In the genomic region with DNA sequence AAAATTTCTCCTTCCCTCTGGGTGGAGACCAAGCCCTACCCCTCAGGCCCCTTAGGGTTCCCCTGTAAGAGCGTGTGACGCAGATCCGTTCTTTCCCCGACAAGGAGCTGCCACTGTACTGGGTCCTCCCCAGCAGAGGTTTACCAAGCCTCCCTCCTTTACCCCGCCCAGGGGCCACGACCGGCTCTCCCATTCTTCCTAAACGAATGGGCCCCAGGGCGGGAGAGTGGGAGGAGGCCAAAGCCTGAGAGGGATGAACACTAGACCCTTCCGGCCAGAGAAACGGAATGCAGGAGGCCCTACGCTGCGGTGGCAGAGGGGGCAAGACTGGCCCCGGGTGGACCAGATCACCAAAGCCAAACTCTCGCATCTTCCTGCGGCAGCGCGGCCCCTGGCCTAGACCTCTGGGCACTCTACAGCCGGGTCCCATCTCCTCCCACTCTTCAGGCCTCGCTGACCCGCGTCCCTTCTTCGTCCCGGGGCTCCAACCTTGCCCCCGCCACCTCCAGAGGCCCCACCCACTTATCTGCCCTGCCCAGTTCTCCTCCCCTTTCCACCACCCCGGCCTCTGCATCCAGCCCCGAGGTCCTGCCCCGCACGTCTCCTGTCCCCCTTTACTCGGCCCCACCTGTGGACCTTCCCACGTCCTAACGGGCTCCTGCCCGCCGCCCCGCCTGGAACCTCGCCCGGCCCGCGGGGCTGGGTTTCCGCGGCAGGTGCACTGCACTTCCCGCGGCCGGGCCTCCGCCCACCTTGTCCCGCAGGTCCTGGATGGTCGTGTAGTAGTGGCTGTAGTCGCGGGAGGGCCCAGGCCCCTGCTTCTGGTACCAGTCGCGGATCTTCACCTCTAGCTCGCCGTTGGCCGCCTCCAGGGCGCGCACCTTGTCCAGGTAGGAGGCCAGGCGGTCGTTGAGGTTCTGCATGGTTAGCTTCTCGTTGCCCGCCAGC, we compare ENCODE assay signal across 1 cellular context.
TF ChIP-seq lines count a peak whose summit lies in the region.

No MANE protein-coding gene starts in this region.

TF ChIP-seq in WTC11, 78 proteins besides CTCF, POLR2A, EP300 and RAD21 (continued from another document and continues in another):
- TF ChIP-seq TCF7 (CRISPR knock-in tag; IDR thresholded peaks at IDR 0.05; ENCODE audit: low read depth) (no peak), CREB1 (CRISPR knock-in tag; IDR thresholded peaks at IDR 0.05) (peak; percentile 34; the same call in 1 of the 2 replicates), SOX15 (CRISPR knock-in tag; IDR thresholded peaks at IDR 0.05) (no peak), KAT7 (CRISPR knock-in tag; IDR thresholded peaks at IDR 0.05; ENCODE audit: borderline replicate concordance) (no peak), SMAD4 (CRISPR knock-in tag; IDR thresholded peaks at IDR 0.05) (no peak), RORB (CRISPR knock-in tag; IDR thresholded peaks at IDR 0.05) (no peak), EMX1 (CRISPR knock-in tag; IDR thresholded peaks at IDR 0.05) (no peak), NFATC4 (CRISPR knock-in tag; IDR thresholded peaks at IDR 0.05) (no peak), NR3C1 (CRISPR knock-in tag; conservative IDR thresholded peaks at IDR 0.05; ENCODE audit: low read depth) (no peak), TEAD4 (CRISPR knock-in tag; IDR thresholded peaks at IDR 0.05) (no peak), PRRX2 (CRISPR knock-in tag; IDR thresholded peaks at IDR 0.05) (no peak), ZNF416 (CRISPR knock-in tag; IDR thresholded peaks at IDR 0.05) (no peak), FOXJ3 (CRISPR knock-in tag; IDR thresholded peaks at IDR 0.05; ENCODE audit: borderline replicate concordance) (no peak), JAZF1 (CRISPR knock-in tag; IDR thresholded peaks at IDR 0.05) (no peak), NR2C2 (CRISPR knock-in tag; IDR thresholded peaks at IDR 0.05) (no peak), GTF2I (CRISPR knock-in tag; conservative IDR thresholded peaks at IDR 0.05) (no peak), ATF1 (CRISPR knock-in tag; IDR thresholded peaks at IDR 0.05) (no peak; the same call in 1 of the 2 replicates), ZBTB21 (CRISPR knock-in tag; IDR thresholded peaks at IDR 0.05; ENCODE audit: borderline replicate concordance) (no peak), SP1 (CRISPR knock-in tag; conservative IDR thresholded peaks at IDR 0.05) (0 out of 2 replicates have a peak, but pooled peaks have one; percentile 35)
- TF ChIP-seq, protein P1, sequence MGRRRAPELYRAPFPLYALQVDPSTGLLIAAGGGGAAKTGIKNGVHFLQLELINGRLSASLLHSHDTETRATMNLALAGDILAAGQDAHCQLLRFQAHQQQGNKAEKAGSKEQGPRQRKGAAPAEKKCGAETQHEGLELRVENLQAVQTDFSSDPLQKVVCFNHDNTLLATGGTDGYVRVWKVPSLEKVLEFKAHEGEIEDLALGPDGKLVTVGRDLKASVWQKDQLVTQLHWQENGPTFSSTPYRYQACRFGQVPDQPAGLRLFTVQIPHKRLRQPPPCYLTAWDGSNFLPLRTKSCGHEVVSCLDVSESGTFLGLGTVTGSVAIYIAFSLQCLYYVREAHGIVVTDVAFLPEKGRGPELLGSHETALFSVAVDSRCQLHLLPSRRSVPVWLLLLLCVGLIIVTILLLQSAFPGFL (CRISPR knock-in tag; IDR thresholded peaks at IDR 0.05; ENCODE audit: borderline replicate concordance): peak; percentile 37; the same call in 1 of the 2 replicates
- TF ChIP-seq, protein P2, sequence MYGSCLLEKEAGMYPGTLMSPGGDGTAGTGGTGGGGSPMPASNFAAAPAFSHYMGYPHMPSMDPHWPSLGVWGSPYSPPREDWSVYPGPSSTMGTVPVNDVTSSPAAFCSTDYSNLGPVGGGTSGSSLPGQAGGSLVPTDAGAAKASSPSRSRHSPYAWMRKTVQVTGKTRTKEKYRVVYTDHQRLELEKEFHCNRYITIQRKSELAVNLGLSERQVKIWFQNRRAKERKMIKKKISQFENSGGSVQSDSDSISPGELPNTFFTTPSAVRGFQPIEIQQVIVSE (CRISPR knock-in tag; IDR thresholded peaks at IDR 0.05; ENCODE audit: borderline replicate concordance): no peak
- TF ChIP-seq, protein P3, sequence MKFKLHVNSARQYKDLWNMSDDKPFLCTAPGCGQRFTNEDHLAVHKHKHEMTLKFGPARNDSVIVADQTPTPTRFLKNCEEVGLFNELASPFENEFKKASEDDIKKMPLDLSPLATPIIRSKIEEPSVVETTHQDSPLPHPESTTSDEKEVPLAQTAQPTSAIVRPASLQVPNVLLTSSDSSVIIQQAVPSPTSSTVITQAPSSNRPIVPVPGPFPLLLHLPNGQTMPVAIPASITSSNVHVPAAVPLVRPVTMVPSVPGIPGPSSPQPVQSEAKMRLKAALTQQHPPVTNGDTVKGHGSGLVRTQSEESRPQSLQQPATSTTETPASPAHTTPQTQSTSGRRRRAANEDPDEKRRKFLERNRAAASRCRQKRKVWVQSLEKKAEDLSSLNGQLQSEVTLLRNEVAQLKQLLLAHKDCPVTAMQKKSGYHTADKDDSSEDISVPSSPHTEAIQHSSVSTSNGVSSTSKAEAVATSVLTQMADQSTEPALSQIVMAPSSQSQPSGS (CRISPR knock-in tag; IDR thresholded peaks at IDR 0.05; ENCODE audit: borderline replicate concordance, low read depth): no peak
- TF ChIP-seq, protein P4, sequence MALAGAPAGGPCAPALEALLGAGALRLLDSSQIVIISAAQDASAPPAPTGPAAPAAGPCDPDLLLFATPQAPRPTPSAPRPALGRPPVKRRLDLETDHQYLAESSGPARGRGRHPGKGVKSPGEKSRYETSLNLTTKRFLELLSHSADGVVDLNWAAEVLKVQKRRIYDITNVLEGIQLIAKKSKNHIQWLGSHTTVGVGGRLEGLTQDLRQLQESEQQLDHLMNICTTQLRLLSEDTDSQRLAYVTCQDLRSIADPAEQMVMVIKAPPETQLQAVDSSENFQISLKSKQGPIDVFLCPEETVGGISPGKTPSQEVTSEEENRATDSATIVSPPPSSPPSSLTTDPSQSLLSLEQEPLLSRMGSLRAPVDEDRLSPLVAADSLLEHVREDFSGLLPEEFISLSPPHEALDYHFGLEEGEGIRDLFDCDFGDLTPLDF (CRISPR knock-in tag; IDR thresholded peaks at IDR 0.05): no peak
- TF ChIP-seq, protein P5, sequence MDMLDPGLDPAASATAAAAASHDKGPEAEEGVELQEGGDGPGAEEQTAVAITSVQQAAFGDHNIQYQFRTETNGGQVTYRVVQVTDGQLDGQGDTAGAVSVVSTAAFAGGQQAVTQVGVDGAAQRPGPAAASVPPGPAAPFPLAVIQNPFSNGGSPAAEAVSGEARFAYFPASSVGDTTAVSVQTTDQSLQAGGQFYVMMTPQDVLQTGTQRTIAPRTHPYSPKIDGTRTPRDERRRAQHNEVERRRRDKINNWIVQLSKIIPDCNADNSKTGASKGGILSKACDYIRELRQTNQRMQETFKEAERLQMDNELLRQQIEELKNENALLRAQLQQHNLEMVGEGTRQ (CRISPR knock-in tag; IDR thresholded peaks at IDR 0.05): no peak
- TF ChIP-seq, protein P6, sequence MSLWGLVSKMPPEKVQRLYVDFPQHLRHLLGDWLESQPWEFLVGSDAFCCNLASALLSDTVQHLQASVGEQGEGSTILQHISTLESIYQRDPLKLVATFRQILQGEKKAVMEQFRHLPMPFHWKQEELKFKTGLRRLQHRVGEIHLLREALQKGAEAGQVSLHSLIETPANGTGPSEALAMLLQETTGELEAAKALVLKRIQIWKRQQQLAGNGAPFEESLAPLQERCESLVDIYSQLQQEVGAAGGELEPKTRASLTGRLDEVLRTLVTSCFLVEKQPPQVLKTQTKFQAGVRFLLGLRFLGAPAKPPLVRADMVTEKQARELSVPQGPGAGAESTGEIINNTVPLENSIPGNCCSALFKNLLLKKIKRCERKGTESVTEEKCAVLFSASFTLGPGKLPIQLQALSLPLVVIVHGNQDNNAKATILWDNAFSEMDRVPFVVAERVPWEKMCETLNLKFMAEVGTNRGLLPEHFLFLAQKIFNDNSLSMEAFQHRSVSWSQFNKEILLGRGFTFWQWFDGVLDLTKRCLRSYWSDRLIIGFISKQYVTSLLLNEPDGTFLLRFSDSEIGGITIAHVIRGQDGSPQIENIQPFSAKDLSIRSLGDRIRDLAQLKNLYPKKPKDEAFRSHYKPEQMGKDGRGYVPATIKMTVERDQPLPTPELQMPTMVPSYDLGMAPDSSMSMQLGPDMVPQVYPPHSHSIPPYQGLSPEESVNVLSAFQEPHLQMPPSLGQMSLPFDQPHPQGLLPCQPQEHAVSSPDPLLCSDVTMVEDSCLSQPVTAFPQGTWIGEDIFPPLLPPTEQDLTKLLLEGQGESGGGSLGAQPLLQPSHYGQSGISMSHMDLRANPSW (CRISPR knock-in tag; conservative IDR thresholded peaks at IDR 0.05; ENCODE audit: low read depth): no peak
- TF ChIP-seq, protein P7, sequence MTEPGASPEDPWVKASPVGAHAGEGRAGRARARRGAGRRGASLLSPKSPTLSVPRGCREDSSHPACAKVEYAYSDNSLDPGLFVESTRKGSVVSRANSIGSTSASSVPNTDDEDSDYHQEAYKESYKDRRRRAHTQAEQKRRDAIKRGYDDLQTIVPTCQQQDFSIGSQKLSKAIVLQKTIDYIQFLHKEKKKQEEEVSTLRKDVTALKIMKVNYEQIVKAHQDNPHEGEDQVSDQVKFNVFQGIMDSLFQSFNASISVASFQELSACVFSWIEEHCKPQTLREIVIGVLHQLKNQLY (CRISPR knock-in tag; IDR thresholded peaks at IDR 0.05): no peak
- TF ChIP-seq, protein P8, sequence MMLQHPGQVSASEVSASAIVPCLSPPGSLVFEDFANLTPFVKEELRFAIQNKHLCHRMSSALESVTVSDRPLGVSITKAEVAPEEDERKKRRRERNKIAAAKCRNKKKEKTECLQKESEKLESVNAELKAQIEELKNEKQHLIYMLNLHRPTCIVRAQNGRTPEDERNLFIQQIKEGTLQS (CRISPR knock-in tag; conservative IDR thresholded peaks at IDR 0.05): no peak
- TF ChIP-seq, protein P9, sequence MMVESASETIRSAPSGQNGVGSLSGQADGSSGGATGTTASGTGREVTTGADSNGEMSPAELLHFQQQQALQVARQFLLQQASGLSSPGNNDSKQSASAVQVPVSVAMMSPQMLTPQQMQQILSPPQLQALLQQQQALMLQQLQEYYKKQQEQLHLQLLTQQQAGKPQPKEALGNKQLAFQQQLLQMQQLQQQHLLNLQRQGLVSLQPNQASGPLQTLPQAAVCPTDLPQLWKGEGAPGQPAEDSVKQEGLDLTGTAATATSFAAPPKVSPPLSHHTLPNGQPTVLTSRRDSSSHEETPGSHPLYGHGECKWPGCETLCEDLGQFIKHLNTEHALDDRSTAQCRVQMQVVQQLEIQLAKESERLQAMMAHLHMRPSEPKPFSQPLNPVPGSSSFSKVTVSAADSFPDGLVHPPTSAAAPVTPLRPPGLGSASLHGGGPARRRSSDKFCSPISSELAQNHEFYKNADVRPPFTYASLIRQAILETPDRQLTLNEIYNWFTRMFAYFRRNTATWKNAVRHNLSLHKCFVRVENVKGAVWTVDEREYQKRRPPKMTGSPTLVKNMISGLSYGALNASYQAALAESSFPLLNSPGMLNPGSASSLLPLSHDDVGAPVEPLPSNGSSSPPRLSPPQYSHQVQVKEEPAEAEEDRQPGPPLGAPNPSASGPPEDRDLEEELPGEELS (CRISPR knock-in tag; IDR thresholded peaks at IDR 0.05): no peak
- TF ChIP-seq, protein P10, sequence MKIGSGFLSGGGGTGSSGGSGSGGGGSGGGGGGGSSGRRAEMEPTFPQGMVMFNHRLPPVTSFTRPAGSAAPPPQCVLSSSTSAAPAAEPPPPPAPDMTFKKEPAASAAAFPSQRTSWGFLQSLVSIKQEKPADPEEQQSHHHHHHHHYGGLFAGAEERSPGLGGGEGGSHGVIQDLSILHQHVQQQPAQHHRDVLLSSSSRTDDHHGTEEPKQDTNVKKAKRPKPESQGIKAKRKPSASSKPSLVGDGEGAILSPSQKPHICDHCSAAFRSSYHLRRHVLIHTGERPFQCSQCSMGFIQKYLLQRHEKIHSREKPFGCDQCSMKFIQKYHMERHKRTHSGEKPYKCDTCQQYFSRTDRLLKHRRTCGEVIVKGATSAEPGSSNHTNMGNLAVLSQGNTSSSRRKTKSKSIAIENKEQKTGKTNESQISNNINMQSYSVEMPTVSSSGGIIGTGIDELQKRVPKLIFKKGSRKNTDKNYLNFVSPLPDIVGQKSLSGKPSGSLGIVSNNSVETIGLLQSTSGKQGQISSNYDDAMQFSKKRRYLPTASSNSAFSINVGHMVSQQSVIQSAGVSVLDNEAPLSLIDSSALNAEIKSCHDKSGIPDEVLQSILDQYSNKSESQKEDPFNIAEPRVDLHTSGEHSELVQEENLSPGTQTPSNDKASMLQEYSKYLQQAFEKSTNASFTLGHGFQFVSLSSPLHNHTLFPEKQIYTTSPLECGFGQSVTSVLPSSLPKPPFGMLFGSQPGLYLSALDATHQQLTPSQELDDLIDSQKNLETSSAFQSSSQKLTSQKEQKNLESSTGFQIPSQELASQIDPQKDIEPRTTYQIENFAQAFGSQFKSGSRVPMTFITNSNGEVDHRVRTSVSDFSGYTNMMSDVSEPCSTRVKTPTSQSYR (CRISPR knock-in tag; IDR thresholded peaks at IDR 0.05): no peak
- TF ChIP-seq, protein P11, sequence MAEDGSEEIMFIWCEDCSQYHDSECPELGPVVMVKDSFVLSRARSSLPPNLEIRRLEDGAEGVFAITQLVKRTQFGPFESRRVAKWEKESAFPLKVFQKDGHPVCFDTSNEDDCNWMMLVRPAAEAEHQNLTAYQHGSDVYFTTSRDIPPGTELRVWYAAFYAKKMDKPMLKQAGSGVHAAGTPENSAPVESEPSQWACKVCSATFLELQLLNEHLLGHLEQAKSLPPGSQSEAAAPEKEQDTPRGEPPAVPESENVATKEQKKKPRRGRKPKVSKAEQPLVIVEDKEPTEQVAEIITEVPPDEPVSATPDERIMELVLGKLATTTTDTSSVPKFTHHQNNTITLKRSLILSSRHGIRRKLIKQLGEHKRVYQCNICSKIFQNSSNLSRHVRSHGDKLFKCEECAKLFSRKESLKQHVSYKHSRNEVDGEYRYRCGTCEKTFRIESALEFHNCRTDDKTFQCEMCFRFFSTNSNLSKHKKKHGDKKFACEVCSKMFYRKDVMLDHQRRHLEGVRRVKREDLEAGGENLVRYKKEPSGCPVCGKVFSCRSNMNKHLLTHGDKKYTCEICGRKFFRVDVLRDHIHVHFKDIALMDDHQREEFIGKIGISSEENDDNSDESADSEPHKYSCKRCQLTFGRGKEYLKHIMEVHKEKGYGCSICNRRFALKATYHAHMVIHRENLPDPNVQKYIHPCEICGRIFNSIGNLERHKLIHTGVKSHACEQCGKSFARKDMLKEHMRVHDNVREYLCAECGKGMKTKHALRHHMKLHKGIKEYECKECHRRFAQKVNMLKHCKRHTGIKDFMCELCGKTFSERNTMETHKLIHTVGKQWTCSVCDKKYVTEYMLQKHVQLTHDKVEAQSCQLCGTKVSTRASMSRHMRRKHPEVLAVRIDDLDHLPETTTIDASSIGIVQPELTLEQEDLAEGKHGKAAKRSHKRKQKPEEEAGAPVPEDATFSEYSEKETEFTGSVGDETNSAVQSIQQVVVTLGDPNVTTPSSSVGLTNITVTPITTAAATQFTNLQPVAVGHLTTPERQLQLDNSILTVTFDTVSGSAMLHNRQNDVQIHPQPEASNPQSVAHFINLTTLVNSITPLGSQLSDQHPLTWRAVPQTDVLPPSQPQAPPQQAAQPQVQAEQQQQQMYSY (CRISPR knock-in tag; IDR thresholded peaks at IDR 0.05): peak; percentile 39; the same call in 1 of the 2 replicates
- TF ChIP-seq, protein P12, sequence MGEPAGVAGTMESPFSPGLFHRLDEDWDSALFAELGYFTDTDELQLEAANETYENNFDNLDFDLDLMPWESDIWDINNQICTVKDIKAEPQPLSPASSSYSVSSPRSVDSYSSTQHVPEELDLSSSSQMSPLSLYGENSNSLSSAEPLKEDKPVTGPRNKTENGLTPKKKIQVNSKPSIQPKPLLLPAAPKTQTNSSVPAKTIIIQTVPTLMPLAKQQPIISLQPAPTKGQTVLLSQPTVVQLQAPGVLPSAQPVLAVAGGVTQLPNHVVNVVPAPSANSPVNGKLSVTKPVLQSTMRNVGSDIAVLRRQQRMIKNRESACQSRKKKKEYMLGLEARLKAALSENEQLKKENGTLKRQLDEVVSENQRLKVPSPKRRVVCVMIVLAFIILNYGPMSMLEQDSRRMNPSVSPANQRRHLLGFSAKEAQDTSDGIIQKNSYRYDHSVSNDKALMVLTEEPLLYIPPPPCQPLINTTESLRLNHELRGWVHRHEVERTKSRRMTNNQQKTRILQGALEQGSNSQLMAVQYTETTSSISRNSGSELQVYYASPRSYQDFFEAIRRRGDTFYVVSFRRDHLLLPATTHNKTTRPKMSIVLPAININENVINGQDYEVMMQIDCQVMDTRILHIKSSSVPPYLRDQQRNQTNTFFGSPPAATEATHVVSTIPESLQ (CRISPR knock-in tag; IDR thresholded peaks at IDR 0.05): no peak
